In genomic region chr10:47044741-47045140, GRCh38 we compare ENCODE assay signal across 19 cellular contexts.
"Had no signal": no experiment of that assay in that cellular context is flagged by ENCODE, and none has a peak within 500 bp of the region (broad histone marks: within the 10 kb centered on the region; RNA-seq: fewer than 3 reads in every experiment).

No MANE protein-coding gene starts in this region.

- H3K27ac ChIP-seq: esophagus squamous epithelium, neutrophil, pancreas, thyroid gland had no signal

- ATAC-seq: left lobe of liver, pancreas had no signal

- H3K4me3 Mint-ChIP-seq: activated CD4-positive, alpha-beta memory T cell treated with anti-CD3 and anti-CD28 coated beads, Interleukin-2, amount 10 ng/mL, durations not matched to agents 7 days and 5 days; dendritic cell treated with granulocyte-macrophage colony-stimulating factor and Interleukin-4, amounts not matched to agents 40 ng/mL and 50 ng/mL, for 4 days had no signal

- H3K36me3 ChIP-seq: esophagus squamous epithelium, neutrophil, pancreas, thyroid gland had no signal

- DNase-seq: activated CD4-positive, alpha-beta memory T cell treated with anti-CD3 and anti-CD28 coated beads, Interleukin-2, amount 10 ng/mL, durations not matched to agents 7 days and 5 days; activated CD4-positive, alpha-beta T cell treated with anti-CD3 and anti-CD28 coated beads for 48 hours; activated CD4-positive, CD25-positive, alpha-beta regulatory T cell; activated naive CD4-positive, alpha-beta T cell treated with anti-CD3 and anti-CD28 coated beads, Interleukin-2, amount 50 U/mL, for 16 hours; activated T-cell treated with anti-CD3 and anti-CD28 coated beads, Interleukin-2, amount 50 U/mL, for 1 hour; effector memory CD4-positive, alpha-beta T cell; esophagus squamous epithelium; hippocampal formation; islet precursor cell; stimulated activated CD4-positive, alpha-beta T cell treated with anti-CD3 and anti-CD28 coated beads, Interleukin-2, amount 100 ng/mL, for 24 hours; stimulated activated naive CD4-positive, alpha-beta T cell treated with Interleukin-2 at 50 U/mL for 16 hours; T-helper 1 cell; T1000; thyroid gland had no signal

- H3K9me3 ChIP-seq: esophagus squamous epithelium, neutrophil, pancreas, thyroid gland had no signal

- H3K27ac Mint-ChIP-seq: activated CD4-positive, alpha-beta memory T cell treated with anti-CD3 and anti-CD28 coated beads, Interleukin-2, amount 10 ng/mL, durations not matched to agents 7 days and 5 days; activated T-helper 2 cell treated with anti-CD3 and anti-CD28 coated beads, Interferon-gamma antibody, Interleukin-2, Interleukin-4, amounts not matched to agents 10 μg/mL and 5 μg/mL and 100 μg/mL, durations not matched to agents 14 hours and 24 hours and 36 hours; dendritic cell treated with granulocyte-macrophage colony-stimulating factor and Interleukin-4, amounts not matched to agents 40 ng/mL and 50 ng/mL, for 4 days had no signal

- H3K4me1 ChIP-seq: pancreas, thyroid gland had no signal

- H3K4me3 ChIP-seq: esophagus squamous epithelium, pancreas, thyroid gland had no signal

- H3K27me3 Mint-ChIP-seq: activated CD4-positive, alpha-beta memory T cell treated with anti-CD3 and anti-CD28 coated beads, Interleukin-2, amount 10 ng/mL, durations not matched to agents 7 days and 5 days; dendritic cell treated with granulocyte-macrophage colony-stimulating factor and Interleukin-4, amounts not matched to agents 40 ng/mL and 50 ng/mL, for 4 days had no signal

- H3K27me3 ChIP-seq: esophagus squamous epithelium, neutrophil, pancreas, thyroid gland had no signal

- H3K9me3 Mint-ChIP-seq: activated CD4-positive, alpha-beta memory T cell treated with anti-CD3 and anti-CD28 coated beads, Interleukin-2, amount 10 ng/mL, durations not matched to agents 7 days and 5 days; activated T-helper 2 cell treated with anti-CD3 and anti-CD28 coated beads, Interferon-gamma antibody, Interleukin-2, Interleukin-4, amounts not matched to agents 10 μg/mL and 5 μg/mL and 100 μg/mL, durations not matched to agents 14 hours and 24 hours and 36 hours; dendritic cell treated with granulocyte-macrophage colony-stimulating factor and Interleukin-4, amounts not matched to agents 40 ng/mL and 50 ng/mL, for 4 days had no signal
